ENCODE assay signal across 10 cellular contexts in the genomic region with DNA sequence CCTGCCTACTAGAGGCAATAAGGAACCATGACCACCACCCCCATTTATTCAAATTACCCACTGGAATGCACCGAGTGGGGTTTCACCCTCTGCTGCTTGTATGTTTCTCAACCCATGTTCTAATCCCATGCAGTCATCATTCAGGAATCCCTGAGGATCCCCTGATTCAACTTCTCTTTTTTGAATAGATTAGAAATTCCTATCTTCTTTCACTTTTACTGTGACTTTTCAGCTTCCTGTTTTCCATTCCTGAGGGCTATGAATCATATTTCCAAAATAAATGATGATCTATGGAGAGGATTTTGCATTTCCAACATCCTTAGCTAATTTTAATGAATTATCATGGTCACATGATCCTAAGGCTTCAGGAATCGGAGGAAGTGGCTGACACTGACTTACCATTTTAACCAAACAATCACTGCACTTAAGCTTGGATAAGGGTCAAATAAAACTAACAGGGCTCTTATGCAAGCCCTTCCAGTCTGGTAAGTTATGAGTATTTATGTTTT. TPM values are rescaled to one million over a fixed set of nuclear protein-coding genes. Genes with fewer than 3 reads are reported as not detected.
DNase-seq lines count a peak whose midpoint lies in the region; ATAC-seq and TF ChIP-seq lines count a peak whose summit lies in the region.
"Had no signal": no experiment of that assay in that cellular context is flagged by ENCODE, and none has a peak within 500 bp of the region (broad histone marks: within the 10 kb centered on the region; RNA-seq: fewer than 3 reads in every experiment).

No MANE protein-coding gene starts in this region.

- in situ Hi-C loops in GM13976 (cut with MboI; ENCODE audit: low sequenced_read_pairs, unreplicated experiment), result no loop called here

- peak; percentile 55 for DNase-seq in H4 (ENCODE audit: low spot score)
- DNase-seq in SIG-M5 treated with dmso at 0.1 percent for 504 hours (lab: John Stamatoyannopoulos, UW; ENCODE audit: unreplicated experiment), result peak; percentile 68
- DNase-seq in fibroblast of gingiva (ENCODE audit: low read depth), result peak; percentile 83
- peak; percentile 95 for DNase-seq in renal cortical epithelial cell (ENCODE audit: low read depth)
- no peak for DNase-seq in activated CD4-positive, alpha-beta T cell treated with anti-CD3 and anti-CD28 coated beads for 48 hours
- DNase-seq in GM13976 (ENCODE audit: low spot score), result no peak
- DNase-seq in NCI-H82 (lab: John Stamatoyannopoulos, UW), result no peak
- DNase-seq: hypothalamus, NCI-H446 treated with DMSO at 0.1 percent for 48 hours had no signal

- no peak for TF ChIP-seq CTCF in GM13976 (IDR thresholded peaks at IDR 0.05; ENCODE audit: borderline replicate concordance, control extremely low read depth, extremely low read depth, insufficient read depth, missing control alignments)

- no peak for ATAC-seq in HG03571 (IDR thresholded peaks at IDR 0.05; ENCODE audit: unreplicated experiment)

RNA-seq across cellular contexts. Expression of a gene that starts 19.4 kb away (rescaled TPM):
- 52.3 and 61.7 TPM in 2 replicates for total RNA-seq in H4 (2014; rRNA removed; shearing (Covaris generic))
- 22.3 and 65.1 TPM in 2 replicates for total RNA-seq in renal cortical epithelial cell

RNA-seq across cellular contexts. Expression of a gene that starts 57.9 kb away (rescaled TPM):
- total RNA-seq in H4 (2014; rRNA removed; shearing (Covaris generic)), result 1.5 and 2.4 TPM in 2 replicates
- 0.10 and 0.52 TPM in 2 replicates for total RNA-seq in renal cortical epithelial cell

Comparison
In these comparisons a context has a peak if more than half of its experiments do, and no peak if none do; other contexts are left out.
1. DNase-seq: peak in H4 (single experiment), SIG-M5 treated with dmso at 0.1 percent for 504 hours (single experiment), fibroblast of gingiva (single experiment) and renal cortical epithelial cell (single experiment); none in activated CD4-positive, alpha-beta T cell treated with anti-CD3 and anti-CD28 coated beads for 48 hours (single experiment), GM13976 (single experiment) and NCI-H82 (single experiment).